2 cellular contexts compared by ENCODE assay signal in the genomic region with DNA sequence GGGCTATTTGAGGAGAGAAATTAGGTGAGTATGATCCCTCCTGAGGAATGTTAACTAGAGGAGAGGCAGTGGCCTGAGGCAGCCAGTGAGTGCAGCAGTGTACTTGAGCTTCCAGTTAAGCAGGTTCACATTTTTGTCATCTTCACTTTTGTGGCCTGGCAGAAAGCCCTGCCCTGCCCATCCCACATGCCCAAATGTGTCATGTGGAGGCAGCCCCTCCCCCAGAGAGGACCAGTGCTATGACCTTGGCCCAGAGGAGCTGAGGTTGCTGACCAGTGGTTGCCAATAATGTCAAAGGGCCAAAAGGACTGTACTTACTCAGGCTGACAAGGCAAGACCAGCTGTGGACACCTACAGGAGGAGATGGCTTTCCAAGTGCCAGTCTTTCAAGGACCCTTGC.
TF ChIP-seq lines count a peak whose summit lies in the region.

No MANE protein-coding gene starts in this region.

TF ChIP-seq in SK-N-SH treated with all-trans-retinoic acid at 6 μM for 48 hours, 23 proteins besides CTCF, POLR2A, EP300 and RAD21 (continued from another document):
- TF ChIP-seq, protein P1, sequence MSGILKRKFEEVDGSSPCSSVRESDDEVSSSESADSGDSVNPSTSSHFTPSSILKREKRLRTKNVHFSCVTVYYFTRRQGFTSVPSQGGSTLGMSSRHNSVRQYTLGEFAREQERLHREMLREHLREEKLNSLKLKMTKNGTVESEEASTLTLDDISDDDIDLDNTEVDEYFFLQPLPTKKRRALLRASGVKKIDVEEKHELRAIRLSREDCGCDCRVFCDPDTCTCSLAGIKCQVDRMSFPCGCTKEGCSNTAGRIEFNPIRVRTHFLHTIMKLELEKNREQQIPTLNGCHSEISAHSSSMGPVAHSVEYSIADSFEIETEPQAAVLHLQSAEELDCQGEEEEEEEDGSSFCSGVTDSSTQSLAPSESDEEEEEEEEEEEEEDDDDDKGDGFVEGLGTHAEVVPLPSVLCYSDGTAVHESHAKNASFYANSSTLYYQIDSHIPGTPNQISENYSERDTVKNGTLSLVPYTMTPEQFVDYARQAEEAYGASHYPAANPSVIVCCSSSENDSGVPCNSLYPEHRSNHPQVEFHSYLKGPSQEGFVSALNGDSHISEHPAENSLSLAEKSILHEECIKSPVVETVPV (CRISPR knock-in tag; IDR thresholded peaks at IDR 0.05) = no peak
- TF ChIP-seq ZFP30 (CRISPR knock-in tag; IDR thresholded peaks at IDR 0.05) (no peak), ESRRG (CRISPR knock-in tag; IDR thresholded peaks at IDR 0.05) (no peak), OSR1 (CRISPR knock-in tag; IDR thresholded peaks at IDR 0.05) (no peak), TOX (CRISPR knock-in tag; IDR thresholded peaks at IDR 0.05; ENCODE audit: borderline replicate concordance) (no peak), RARB (CRISPR knock-in tag; IDR thresholded peaks at IDR 0.05) (no peak)

TF ChIP-seq in SK-N-SH, 30 proteins besides CTCF, POLR2A, EP300 and RAD21 (continued from another document):
- TF ChIP-seq RCOR1 (IDR thresholded peaks at IDR 0.05; ENCODE audit: low read length) (no peak), TAF1 (IDR thresholded peaks at IDR 0.05; ENCODE audit: borderline replicate concordance, low read depth, low read length) (no peak), POLR2AphosphoS5 (IDR thresholded peaks at IDR 0.05; ENCODE audit: low read depth, low read length) (no peak), FOXM1 (IDR thresholded peaks at IDR 0.05; ENCODE audit: low read depth) (no peak), ELF1 (IDR thresholded peaks at IDR 0.05) (no peak)
- TF ChIP-seq, protein P2, sequence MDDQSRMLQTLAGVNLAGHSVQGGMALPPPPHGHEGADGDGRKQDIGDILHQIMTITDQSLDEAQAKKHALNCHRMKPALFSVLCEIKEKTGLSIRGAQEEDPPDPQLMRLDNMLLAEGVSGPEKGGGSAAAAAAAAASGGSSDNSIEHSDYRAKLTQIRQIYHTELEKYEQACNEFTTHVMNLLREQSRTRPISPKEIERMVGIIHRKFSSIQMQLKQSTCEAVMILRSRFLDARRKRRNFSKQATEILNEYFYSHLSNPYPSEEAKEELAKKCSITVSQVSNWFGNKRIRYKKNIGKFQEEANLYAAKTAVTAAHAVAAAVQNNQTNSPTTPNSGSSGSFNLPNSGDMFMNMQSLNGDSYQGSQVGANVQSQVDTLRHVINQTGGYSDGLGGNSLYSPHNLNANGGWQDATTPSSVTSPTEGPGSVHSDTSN (IDR thresholded peaks at IDR 0.05) = no peak
- TF ChIP-seq, protein P3, sequence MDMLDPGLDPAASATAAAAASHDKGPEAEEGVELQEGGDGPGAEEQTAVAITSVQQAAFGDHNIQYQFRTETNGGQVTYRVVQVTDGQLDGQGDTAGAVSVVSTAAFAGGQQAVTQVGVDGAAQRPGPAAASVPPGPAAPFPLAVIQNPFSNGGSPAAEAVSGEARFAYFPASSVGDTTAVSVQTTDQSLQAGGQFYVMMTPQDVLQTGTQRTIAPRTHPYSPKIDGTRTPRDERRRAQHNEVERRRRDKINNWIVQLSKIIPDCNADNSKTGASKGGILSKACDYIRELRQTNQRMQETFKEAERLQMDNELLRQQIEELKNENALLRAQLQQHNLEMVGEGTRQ (IDR thresholded peaks at IDR 0.05; ENCODE audit: borderline replicate concordance, low read depth, low read length) = no peak
- TF ChIP-seq, protein P4, sequence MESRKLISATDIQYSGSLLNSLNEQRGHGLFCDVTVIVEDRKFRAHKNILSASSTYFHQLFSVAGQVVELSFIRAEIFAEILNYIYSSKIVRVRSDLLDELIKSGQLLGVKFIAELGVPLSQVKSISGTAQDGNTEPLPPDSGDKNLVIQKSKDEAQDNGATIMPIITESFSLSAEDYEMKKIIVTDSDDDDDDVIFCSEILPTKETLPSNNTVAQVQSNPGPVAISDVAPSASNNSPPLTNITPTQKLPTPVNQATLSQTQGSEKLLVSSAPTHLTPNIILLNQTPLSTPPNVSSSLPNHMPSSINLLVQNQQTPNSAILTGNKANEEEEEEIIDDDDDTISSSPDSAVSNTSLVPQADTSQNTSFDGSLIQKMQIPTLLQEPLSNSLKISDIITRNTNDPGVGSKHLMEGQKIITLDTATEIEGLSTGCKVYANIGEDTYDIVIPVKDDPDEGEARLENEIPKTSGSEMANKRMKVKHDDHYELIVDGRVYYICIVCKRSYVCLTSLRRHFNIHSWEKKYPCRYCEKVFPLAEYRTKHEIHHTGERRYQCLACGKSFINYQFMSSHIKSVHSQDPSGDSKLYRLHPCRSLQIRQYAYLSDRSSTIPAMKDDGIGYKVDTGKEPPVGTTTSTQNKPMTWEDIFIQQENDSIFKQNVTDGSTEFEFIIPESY (IDR thresholded peaks at IDR 0.05; ENCODE audit: borderline replicate concordance, low read depth) = no peak
TF ChIP-seq in SK-N-SH: peak in this region for 0.
